In the genomic region with DNA sequence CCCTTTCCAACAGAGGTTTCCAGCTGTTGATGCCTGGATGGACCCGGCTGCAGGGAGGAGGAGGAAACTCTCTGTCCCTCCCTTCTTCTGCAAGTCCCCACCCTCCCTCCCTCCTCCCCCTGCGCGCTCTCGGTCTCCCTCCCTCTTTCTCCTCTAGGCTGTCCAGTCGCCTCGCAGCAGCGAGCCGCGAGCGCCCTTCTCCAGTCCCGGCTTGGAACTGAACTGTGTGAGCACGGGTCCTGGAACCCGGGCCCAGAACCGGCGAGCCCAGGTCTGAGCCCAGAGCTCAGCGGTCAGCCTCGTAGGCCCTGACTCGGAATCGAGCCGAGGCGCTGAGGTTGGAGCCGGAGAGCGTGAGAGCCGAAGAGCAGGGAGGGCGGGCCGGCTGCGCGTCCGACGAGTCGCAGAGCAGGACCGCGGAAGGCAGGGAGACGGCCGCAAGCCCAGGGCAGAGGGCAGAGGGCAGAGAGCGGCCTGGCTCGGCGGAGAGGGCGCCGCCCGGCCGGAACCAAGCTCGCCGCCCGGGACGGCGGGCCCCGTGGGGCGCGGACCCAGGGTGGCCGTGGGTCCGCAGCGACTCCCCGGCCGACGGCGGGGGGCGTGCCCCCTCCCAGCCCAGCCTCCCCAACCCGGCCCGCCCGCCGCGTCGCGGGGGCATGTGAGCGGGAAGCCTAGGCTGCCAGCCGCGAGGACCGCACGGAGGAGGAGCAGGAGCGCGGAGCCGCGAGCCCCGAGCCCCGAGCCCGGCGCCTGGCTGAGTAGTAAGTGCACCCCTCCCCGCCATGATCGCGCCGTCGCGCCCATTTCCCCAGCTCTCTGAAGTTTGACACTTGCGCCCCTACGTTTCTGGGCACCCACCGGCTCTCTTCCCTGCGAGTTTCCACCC, we compare ENCODE assay signal across 1 cellular context.
TF ChIP-seq lines count a peak whose summit lies in the region.

TSS of gene SOX13 (plus strand) at position 165 of the 886 bp plus-strand sequence. CDS start 39,801 bp downstream, outside the sequence.

TF ChIP-seq in HepG2, 621 proteins besides CTCF, POLR2A, EP300 and RAD21 (continued from another document and continues in another):
- TF ChIP-seq ZHX2 (IDR thresholded peaks at IDR 0.05; ENCODE audit: low read depth) (no peak), ZHX2 (CRISPR knock-in tag; IDR thresholded peaks at IDR 0.05; ENCODE audit: borderline replicate concordance) (peak; percentile 48; the same call in 1 of the 2 replicates), TEF (CRISPR knock-in tag; IDR thresholded peaks at IDR 0.05) (0 out of 2 replicates have a peak, but pooled peaks have one; percentile 59), ZHX1 (CRISPR knock-in tag; IDR thresholded peaks at IDR 0.05; ENCODE audit: low read depth) (no peak), SRY (CRISPR knock-in tag; IDR thresholded peaks at IDR 0.05) (peak; percentile 90), ZNF619 (CRISPR knock-in tag; IDR thresholded peaks at IDR 0.05) (no peak), AKNA (CRISPR knock-in tag; IDR thresholded peaks at IDR 0.05; ENCODE audit: borderline replicate concordance) (no peak), CBX1 (IDR thresholded peaks at IDR 0.05; ENCODE audit: low read depth) (no peak), NFAT5 (CRISPR knock-in tag; IDR thresholded peaks at IDR 0.05) (0 out of 2 replicates have a peak, but pooled peaks have one; percentile 61), PHF21A (CRISPR knock-in tag; IDR thresholded peaks at IDR 0.05) (no peak), HIVEP1 (CRISPR knock-in tag; IDR thresholded peaks at IDR 0.05) (peak; percentile 55), HMG20A (CRISPR knock-in tag; IDR thresholded peaks at IDR 0.05; ENCODE audit: borderline replicate concordance) (no peak), KAT8 (CRISPR knock-in tag; IDR thresholded peaks at IDR 0.05) (peak; percentile 68), ZSCAN29 (CRISPR knock-in tag; conservative IDR thresholded peaks at IDR 0.05) (0 out of 2 replicates have a peak, but pooled peaks have one; percentile 59), ZNF180 (CRISPR knock-in tag; IDR thresholded peaks at IDR 0.05; ENCODE audit: borderline replicate concordance, low read depth) (no peak), ZNF776 (CRISPR knock-in tag; IDR thresholded peaks at IDR 0.05) (peak; percentile 66; the same call in 1 of the 2 replicates), ZNF607 (CRISPR knock-in tag; IDR thresholded peaks at IDR 0.05; ENCODE audit: borderline replicate concordance) (peak; percentile 55; the same call in 1 of the 2 replicates), RXRA (CRISPR knock-in tag; IDR thresholded peaks at IDR 0.05) (no peak), NCOA5 (CRISPR knock-in tag; IDR thresholded peaks at IDR 0.05) (no peak)
- TF ChIP-seq, protein P1, sequence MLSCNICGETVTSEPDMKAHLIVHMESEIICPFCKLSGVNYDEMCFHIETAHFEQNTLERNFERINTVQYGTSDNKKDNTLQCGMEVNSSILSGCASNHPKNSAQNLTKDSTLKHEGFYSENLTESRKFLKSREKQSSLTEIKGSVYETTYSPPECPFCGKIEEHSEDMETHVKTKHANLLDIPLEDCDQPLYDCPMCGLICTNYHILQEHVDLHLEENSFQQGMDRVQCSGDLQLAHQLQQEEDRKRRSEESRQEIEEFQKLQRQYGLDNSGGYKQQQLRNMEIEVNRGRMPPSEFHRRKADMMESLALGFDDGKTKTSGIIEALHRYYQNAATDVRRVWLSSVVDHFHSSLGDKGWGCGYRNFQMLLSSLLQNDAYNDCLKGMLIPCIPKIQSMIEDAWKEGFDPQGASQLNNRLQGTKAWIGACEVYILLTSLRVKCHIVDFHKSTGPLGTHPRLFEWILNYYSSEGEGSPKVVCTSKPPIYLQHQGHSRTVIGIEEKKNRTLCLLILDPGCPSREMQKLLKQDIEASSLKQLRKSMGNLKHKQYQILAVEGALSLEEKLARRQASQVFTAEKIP (CRISPR knock-in tag; IDR thresholded peaks at IDR 0.05; ENCODE audit: borderline replicate concordance) = no peak
- TF ChIP-seq, protein P2, sequence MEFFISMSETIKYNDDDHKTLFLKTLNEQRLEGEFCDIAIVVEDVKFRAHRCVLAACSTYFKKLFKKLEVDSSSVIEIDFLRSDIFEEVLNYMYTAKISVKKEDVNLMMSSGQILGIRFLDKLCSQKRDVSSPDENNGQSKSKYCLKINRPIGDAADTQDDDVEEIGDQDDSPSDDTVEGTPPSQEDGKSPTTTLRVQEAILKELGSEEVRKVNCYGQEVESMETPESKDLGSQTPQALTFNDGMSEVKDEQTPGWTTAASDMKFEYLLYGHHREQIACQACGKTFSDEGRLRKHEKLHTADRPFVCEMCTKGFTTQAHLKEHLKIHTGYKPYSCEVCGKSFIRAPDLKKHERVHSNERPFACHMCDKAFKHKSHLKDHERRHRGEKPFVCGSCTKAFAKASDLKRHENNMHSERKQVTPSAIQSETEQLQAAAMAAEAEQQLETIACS (CRISPR knock-in tag; IDR thresholded peaks at IDR 0.05) = peak; percentile 77
